ENCODE assay signal across 1 cellular context in the genomic region with DNA sequence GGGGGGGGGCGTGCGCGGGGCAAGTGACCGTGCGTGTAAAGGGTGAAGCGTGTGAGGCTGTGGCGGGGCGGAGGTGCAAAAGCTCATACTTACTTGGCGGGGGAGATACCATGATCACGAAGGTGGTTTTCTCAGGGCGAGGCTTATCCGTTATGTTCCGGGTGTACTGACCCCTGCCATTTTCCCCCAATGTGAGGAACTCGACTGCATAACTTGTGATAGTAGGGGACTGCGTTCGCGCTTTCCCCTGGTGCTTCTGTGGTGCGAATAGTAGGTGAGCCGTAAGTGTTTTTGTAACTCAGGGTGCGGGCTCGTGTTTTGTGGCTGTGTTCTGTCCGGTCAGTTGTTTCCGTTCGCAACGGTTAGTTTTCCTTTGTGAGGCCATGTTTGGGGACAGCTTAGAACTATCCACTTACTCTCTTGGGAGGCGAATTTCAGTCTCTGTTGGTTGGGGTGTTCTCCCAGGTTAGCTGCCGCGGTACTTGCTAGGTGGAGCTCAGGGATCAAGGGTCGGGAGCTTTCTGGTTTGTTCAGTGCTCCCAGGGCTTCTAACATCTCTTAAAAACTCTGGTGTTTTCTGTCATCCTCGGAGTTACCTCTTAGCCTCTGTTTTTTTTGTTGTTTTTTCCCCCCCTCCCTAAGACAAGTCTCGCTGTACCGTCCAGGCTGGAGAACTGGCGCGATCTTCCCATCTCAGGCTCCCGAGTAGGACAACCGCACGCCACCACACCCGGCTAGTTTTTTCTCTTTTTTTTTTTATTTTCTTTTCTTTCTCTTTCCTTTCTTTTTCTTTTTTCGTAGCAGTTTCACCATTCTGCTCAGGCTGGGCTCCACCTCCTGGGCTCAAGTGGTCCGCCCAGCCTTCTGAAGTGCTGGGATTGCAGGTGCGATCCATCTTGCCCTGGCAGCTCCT.
TF ChIP-seq lines count a peak whose summit lies in the region.
"Not testable (repeated sequence)": the region's sequence is repeated elsewhere in the genome, so short reads cannot be mapped to it uniquely, and the experiment has no call there.

No MANE protein-coding gene starts in this region.

TF ChIP-seq in K562, 482 proteins besides CTCF, POLR2A, EP300 and RAD21 (continued from another document and continues in another):
- TF ChIP-seq HBP1 (CRISPR knock-in tag; IDR thresholded peaks at IDR 0.05) (peak; percentile 100), ZNF436 (CRISPR knock-in tag; IDR thresholded peaks at IDR 0.05) (peak; percentile 98), PHF21A (IDR thresholded peaks at IDR 0.05; ENCODE audit: borderline replicate concordance, low read depth) (peak; percentile 94), NR3C1 (CRISPR knock-in tag; IDR thresholded peaks at IDR 0.05) (peak; percentile 36; the same call in 1 of the 2 replicates), TAF7 (tag; IDR thresholded peaks at IDR 0.05) (0 out of 2 replicates have a peak, but pooled peaks have one; percentile 73), MYC (IDR thresholded peaks at IDR 0.05; ENCODE audit: low read depth, low read length) (0 out of 2 replicates have a peak, but pooled peaks have one; percentile 12), MYC (CRISPR knock-in tag; IDR thresholded peaks at IDR 0.05; ENCODE audit: borderline replicate concordance, low read depth) (peak; percentile 88; the same call in 1 of the 2 replicates), ZNF224 (CRISPR knock-in tag; IDR thresholded peaks at IDR 0.05) (peak; percentile 66; the same call in 1 of the 2 replicates), ZNF24 (IDR thresholded peaks at IDR 0.05) (peak; percentile 86), KLF6 (CRISPR knock-in tag; IDR thresholded peaks at IDR 0.05; ENCODE audit: borderline replicate concordance) (peak; percentile 84; the same call in 1 of the 2 replicates), TBP (optimal IDR thresholded peaks at IDR 0.05; ENCODE audit: low read depth, low read length) (peak; percentile 92), ZFP36 (IDR thresholded peaks at IDR 0.05; ENCODE audit: low read depth, low read length, partially characterized antibody) (peak; percentile 54), NR2F6 (CRISPR knock-in tag; IDR thresholded peaks at IDR 0.05) (peak; percentile 99), HNRNPUL1 (IDR thresholded peaks at IDR 0.05; ENCODE audit: low read length) (peak; percentile 98), KDM4B (IDR thresholded peaks at IDR 0.05; ENCODE audit: borderline replicate concordance in 2 of 2, low read depth in 1 of 2) (peak in 1 of 2 experiments; percentile 100; a peak in 2 of 4 replicates), CBX5 (IDR thresholded peaks at IDR 0.05; ENCODE audit: borderline replicate concordance, low read depth) (0 out of 2 replicates have a peak, but pooled peaks have one; percentile 45), ZBTB1 (CRISPR knock-in tag; IDR thresholded peaks at IDR 0.05; ENCODE audit: borderline replicate concordance, low read depth) (peak; percentile 86), KLF1 (tag; IDR thresholded peaks at IDR 0.05) (peak; percentile 84), NR2C1 (tag; IDR thresholded peaks at IDR 0.05) (peak; percentile 77), SIX5 (IDR thresholded peaks at IDR 0.05; ENCODE audit: borderline replicate concordance in 1 of 2, insufficient read depth in 1 of 2, low read depth in 1 of 2, low read length in 2 of 2) (peak; percentile 21 to 42; a peak in 3 of 4 replicates), BRD9 (IDR thresholded peaks at IDR 0.05; ENCODE audit: low read depth, partially characterized antibody) (peak; percentile 68), ZNF121 (CRISPR knock-in tag; conservative IDR thresholded peaks at IDR 0.05) (peak; percentile 45), ELK3 (CRISPR knock-in tag; IDR thresholded peaks at IDR 0.05) (peak; percentile 97), ZFPM2 (CRISPR knock-in tag; IDR thresholded peaks at IDR 0.05) (peak; percentile 99), RHOXF2B (CRISPR knock-in tag; conservative IDR thresholded peaks at IDR 0.05) (peak; percentile 99), PML (IDR thresholded peaks at IDR 0.05; ENCODE audit: low read length) (peak; percentile 98), ZNF655 (CRISPR knock-in tag; IDR thresholded peaks at IDR 0.05) (peak; percentile 98), ZNF23 (CRISPR knock-in tag; IDR thresholded peaks at IDR 0.05) (peak; percentile 95), GABPB2 (CRISPR knock-in tag; conservative IDR thresholded peaks at IDR 0.05) (peak; percentile 100), RBM39 (optimal IDR thresholded peaks at IDR 0.05; ENCODE audit: low read depth, low read length) (peak; percentile 99), ARNT (IDR thresholded peaks at IDR 0.05) (peak; percentile 87 to 98), OTX1 (CRISPR knock-in tag; IDR thresholded peaks at IDR 0.05) (peak; percentile 100), ZNF740 (CRISPR knock-in tag; IDR thresholded peaks at IDR 0.05) (peak; percentile 89), CXXC5 (CRISPR knock-in tag; IDR thresholded peaks at IDR 0.05) (peak; percentile 70)
- TF ChIP-seq, protein P1, sequence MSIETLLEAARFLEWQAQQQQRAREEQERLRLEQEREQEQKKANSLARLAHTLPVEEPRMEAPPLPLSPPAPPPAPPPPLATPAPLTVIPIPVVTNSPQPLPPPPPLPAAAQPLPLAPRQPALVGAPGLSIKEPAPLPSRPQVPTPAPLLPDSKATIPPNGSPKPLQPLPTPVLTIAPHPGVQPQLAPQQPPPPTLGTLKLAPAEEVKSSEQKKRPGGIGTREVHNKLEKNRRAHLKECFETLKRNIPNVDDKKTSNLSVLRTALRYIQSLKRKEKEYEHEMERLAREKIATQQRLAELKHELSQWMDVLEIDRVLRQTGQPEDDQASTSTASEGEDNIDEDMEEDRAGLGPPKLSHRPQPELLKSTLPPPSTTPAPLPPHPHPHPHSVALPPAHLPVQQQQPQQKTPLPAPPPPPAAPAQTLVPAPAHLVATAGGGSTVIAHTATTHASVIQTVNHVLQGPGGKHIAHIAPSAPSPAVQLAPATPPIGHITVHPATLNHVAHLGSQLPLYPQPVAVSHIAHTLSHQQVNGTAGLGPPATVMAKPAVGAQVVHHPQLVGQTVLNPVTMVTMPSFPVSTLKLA (conservative IDR thresholded peaks at IDR 0.05) = peak; percentile 50 to 58; a peak in 2 of 4 replicates
- TF ChIP-seq, protein P2, sequence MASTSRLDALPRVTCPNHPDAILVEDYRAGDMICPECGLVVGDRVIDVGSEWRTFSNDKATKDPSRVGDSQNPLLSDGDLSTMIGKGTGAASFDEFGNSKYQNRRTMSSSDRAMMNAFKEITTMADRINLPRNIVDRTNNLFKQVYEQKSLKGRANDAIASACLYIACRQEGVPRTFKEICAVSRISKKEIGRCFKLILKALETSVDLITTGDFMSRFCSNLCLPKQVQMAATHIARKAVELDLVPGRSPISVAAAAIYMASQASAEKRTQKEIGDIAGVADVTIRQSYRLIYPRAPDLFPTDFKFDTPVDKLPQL (IDR thresholded peaks at IDR 0.05; ENCODE audit: extremely low read depth, insufficient read length) = peak; percentile 92
- TF ChIP-seq NR2C1 (IDR thresholded peaks at IDR 0.05); ZNF740 (tag; IDR thresholded peaks at IDR 0.05): not testable (repeated sequence)
- TF ChIP-seq, protein P3, sequence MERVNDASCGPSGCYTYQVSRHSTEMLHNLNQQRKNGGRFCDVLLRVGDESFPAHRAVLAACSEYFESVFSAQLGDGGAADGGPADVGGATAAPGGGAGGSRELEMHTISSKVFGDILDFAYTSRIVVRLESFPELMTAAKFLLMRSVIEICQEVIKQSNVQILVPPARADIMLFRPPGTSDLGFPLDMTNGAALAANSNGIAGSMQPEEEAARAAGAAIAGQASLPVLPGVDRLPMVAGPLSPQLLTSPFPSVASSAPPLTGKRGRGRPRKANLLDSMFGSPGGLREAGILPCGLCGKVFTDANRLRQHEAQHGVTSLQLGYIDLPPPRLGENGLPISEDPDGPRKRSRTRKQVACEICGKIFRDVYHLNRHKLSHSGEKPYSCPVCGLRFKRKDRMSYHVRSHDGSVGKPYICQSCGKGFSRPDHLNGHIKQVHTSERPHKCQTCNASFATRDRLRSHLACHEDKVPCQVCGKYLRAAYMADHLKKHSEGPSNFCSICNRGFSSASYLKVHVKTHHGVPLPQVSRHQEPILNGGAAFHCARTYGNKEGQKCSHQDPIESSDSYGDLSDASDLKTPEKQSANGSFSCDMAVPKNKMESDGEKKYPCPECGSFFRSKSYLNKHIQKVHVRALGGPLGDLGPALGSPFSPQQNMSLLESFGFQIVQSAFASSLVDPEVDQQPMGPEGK (CRISPR knock-in tag; IDR thresholded peaks at IDR 0.05; ENCODE audit: borderline replicate concordance) = peak; percentile 99
- TF ChIP-seq, protein P4, sequence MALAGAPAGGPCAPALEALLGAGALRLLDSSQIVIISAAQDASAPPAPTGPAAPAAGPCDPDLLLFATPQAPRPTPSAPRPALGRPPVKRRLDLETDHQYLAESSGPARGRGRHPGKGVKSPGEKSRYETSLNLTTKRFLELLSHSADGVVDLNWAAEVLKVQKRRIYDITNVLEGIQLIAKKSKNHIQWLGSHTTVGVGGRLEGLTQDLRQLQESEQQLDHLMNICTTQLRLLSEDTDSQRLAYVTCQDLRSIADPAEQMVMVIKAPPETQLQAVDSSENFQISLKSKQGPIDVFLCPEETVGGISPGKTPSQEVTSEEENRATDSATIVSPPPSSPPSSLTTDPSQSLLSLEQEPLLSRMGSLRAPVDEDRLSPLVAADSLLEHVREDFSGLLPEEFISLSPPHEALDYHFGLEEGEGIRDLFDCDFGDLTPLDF (CRISPR knock-in tag; IDR thresholded peaks at IDR 0.05) = peak; percentile 85
- TF ChIP-seq, protein P5, sequence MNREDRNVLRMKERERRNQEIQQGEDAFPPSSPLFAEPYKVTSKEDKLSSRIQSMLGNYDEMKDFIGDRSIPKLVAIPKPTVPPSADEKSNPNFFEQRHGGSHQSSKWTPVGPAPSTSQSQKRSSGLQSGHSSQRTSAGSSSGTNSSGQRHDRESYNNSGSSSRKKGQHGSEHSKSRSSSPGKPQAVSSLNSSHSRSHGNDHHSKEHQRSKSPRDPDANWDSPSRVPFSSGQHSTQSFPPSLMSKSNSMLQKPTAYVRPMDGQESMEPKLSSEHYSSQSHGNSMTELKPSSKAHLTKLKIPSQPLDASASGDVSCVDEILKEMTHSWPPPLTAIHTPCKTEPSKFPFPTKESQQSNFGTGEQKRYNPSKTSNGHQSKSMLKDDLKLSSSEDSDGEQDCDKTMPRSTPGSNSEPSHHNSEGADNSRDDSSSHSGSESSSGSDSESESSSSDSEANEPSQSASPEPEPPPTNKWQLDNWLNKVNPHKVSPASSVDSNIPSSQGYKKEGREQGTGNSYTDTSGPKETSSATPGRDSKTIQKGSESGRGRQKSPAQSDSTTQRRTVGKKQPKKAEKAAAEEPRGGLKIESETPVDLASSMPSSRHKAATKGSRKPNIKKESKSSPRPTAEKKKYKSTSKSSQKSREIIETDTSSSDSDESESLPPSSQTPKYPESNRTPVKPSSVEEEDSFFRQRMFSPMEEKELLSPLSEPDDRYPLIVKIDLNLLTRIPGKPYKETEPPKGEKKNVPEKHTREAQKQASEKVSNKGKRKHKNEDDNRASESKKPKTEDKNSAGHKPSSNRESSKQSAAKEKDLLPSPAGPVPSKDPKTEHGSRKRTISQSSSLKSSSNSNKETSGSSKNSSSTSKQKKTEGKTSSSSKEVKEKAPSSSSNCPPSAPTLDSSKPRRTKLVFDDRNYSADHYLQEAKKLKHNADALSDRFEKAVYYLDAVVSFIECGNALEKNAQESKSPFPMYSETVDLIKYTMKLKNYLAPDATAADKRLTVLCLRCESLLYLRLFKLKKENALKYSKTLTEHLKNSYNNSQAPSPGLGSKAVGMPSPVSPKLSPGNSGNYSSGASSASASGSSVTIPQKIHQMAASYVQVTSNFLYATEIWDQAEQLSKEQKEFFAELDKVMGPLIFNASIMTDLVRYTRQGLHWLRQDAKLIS (CRISPR knock-in tag; IDR thresholded peaks at IDR 0.05) = peak; percentile 100
- TF ChIP-seq, protein P6, sequence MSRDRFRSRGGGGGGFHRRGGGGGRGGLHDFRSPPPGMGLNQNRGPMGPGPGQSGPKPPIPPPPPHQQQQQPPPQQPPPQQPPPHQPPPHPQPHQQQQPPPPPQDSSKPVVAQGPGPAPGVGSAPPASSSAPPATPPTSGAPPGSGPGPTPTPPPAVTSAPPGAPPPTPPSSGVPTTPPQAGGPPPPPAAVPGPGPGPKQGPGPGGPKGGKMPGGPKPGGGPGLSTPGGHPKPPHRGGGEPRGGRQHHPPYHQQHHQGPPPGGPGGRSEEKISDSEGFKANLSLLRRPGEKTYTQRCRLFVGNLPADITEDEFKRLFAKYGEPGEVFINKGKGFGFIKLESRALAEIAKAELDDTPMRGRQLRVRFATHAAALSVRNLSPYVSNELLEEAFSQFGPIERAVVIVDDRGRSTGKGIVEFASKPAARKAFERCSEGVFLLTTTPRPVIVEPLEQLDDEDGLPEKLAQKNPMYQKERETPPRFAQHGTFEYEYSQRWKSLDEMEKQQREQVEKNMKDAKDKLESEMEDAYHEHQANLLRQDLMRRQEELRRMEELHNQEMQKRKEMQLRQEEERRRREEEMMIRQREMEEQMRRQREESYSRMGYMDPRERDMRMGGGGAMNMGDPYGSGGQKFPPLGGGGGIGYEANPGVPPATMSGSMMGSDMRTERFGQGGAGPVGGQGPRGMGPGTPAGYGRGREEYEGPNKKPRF (IDR thresholded peaks at IDR 0.05; ENCODE audit: low read depth, low read length) = peak; percentile 74; the same call in 1 of the 2 replicates
